10 cellular contexts compared by ENCODE assay signal in the genomic region with DNA sequence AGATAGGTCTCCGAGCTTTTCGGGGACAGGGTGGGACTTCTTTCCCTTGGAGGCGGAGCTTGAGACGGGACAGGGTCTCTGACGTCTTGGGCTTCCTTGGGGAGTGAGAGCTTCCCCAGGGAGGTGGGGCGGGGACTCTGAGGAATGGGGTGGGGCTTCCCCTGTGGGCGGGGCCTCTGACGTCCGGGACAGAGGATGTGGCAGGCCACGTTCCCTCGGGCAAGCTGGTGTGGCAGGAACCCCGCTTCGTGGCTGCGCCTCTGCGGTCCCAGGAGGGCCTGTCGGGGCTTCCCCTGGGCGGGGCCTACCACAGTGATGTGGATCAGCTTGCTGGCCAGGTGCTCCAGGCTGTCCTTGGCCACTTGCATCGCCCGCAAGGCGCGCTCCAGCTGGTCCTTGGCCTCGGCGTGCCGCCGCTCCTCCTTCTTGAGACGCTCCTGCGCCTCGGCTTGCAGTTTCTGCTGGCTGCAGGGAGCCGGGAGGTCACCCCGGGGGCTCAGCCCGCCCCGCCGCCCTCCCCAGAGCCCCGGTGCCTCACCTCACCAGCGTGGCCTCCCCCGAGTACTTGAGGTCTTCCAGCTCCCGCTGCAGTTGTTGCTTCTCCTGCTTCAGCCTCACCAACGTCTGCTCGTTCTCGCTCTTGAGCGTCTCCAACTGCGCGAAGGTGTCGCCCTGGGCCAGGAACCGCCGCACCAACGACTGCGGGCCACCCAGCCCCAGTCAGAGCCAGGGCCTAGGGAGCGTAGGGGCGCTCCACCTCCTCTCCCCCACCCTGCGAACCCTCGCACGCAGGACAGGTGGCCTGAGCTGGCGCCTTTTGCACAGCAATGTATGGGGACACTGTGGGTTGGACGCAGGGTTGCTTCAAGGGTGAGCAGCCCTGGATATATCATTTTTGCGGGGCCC. TPM values are rescaled to one million over a fixed set of nuclear protein-coding genes. Genes with fewer than 3 reads are reported as not detected.
DNase-seq lines count a peak whose midpoint lies in the region; ATAC-seq and TF ChIP-seq lines count a peak whose summit lies in the region.
"Had no signal": no experiment of that assay in that cellular context is flagged by ENCODE, and none has a peak within 500 bp of the region (broad histone marks: within the 10 kb centered on the region; RNA-seq: fewer than 3 reads in every experiment).

No MANE protein-coding gene starts in this region.

- peak overlapping the region; percentile 19 for H3K4me3 ChIP-seq in CD4-positive, CD25-positive, alpha-beta regulatory T cell (ENCODE audit: low read depth, low read length)
- peak overlapping the region; percentile 15 for H3K4me3 ChIP-seq in OCI-LY1 (ENCODE audit: low read depth, low read length, poor library complexity, severe bottlenecking)
- H3K4me3 ChIP-seq in upper lobe of right lung = peak overlapping the region; percentile 39
- H3K4me3 ChIP-seq: HAP-1 had no signal

- H3K27me3 ChIP-seq in CD4-positive, CD25-positive, alpha-beta regulatory T cell (ENCODE audit: control insufficient read depth, insufficient read depth, low read length) = peaks cover 9% of the 10 kb centered on the region
- H3K27me3 ChIP-seq in OCI-LY1 (ENCODE audit: insufficient read depth, low read length) (no peaks in the 10 kb centered on the region; the same call in 1 of the 2 replicates), upper lobe of right lung (peaks cover 27% of the 10 kb centered on the region)

- H3K9me2 ChIP-seq in OCI-LY1 (ENCODE audit: low read depth, low read length) = no peaks in the 10 kb centered on the region

- no peak overlapping the region for H3K27ac Mint-ChIP-seq in CD4-positive, CD25-positive, alpha-beta regulatory T cell
- H3K27ac Mint-ChIP-seq in activated T-helper 2 cell treated with anti-CD3 and anti-CD28 coated beads, Interferon-gamma antibody, Interleukin-2, Interleukin-4, amounts not matched to agents 10 μg/mL and 5 μg/mL and 100 μg/mL, durations not matched to agents 14 hours and 24 hours and 36 hours = no peak overlapping the region

- peak; percentile 61 to 72 for ATAC-seq in CD4-positive, CD25-positive, alpha-beta regulatory T cell (ENCODE audit: low read depth in 2 of 2)
- ATAC-seq in GM21576 (IDR thresholded peaks at IDR 0.05; ENCODE audit: unreplicated experiment) (peak; percentile 69), upper lobe of right lung (peak; percentile 87)

- peaks cover 53% of the 10 kb centered on the region for H3K4me1 ChIP-seq in CD4-positive, CD25-positive, alpha-beta regulatory T cell (ENCODE audit: control insufficient read depth, insufficient read depth, low read length, poor library complexity, severe bottlenecking)
- H3K4me1 ChIP-seq in OCI-LY1 (ENCODE audit: insufficient read depth, low read length, severe bottlenecking) (peaks cover 17% of the 10 kb centered on the region), upper lobe of right lung (peaks cover 33% of the 10 kb centered on the region)
- H3K4me1 ChIP-seq: HAP-1 had no signal

- TF ChIP-seq CTCF in OCI-LY1 (IDR thresholded peaks at IDR 0.05; ENCODE audit: low read length) = no peak
- TF ChIP-seq CTCF in upper lobe of right lung (IDR thresholded peaks at IDR 0.05) = no peak

- no peaks in the 10 kb centered on the region for H3K36me3 Mint-ChIP-seq in CD4-positive, CD25-positive, alpha-beta regulatory T cell
- H3K36me3 Mint-ChIP-seq in activated T-helper 2 cell treated with anti-CD3 and anti-CD28 coated beads, Interferon-gamma antibody, Interleukin-2, Interleukin-4, amounts not matched to agents 10 μg/mL and 5 μg/mL and 100 μg/mL, durations not matched to agents 14 hours and 24 hours and 36 hours (ENCODE audit: low read depth) = no peaks in the 10 kb centered on the region

- H3K36me3 ChIP-seq in CD4-positive, CD25-positive, alpha-beta regulatory T cell (ENCODE audit: control insufficient read depth, insufficient read depth, low read length) = no peaks in the 10 kb centered on the region
- H3K36me3 ChIP-seq in OCI-LY1 (ENCODE audit: insufficient read depth, low read length) (no peaks in the 10 kb centered on the region), upper lobe of right lung (no peaks in the 10 kb centered on the region)
- H3K36me3 ChIP-seq: HAP-1 had no signal

- H3K9me3 ChIP-seq in CD4-positive, CD25-positive, alpha-beta regulatory T cell (ENCODE audit: control insufficient read depth in 2 of 2, low read length in 2 of 2) = no peaks in the 10 kb centered on the region
- no peaks in the 10 kb centered on the region for H3K9me3 ChIP-seq in OCI-LY1 (ENCODE audit: low read length)
- H3K9me3 ChIP-seq in upper lobe of right lung = no peaks in the 10 kb centered on the region
- H3K9me3 ChIP-seq: HAP-1 had no signal

- no peak overlapping the region for H3K27ac ChIP-seq in CD4-positive, CD25-positive, alpha-beta regulatory T cell (ENCODE audit: insufficient read depth, low read length, poor library complexity, severe bottlenecking)
- H3K27ac ChIP-seq in OCI-LY1 (ENCODE audit: low read depth, low read length, poor library complexity, severe bottlenecking) (no peak overlapping the region), upper lobe of right lung (peak overlapping the region; percentile 42)

- H3K4me2 ChIP-seq in OCI-LY1 (ENCODE audit: low read length) = peak overlapping the region; percentile 34; the same call in 1 of the 2 replicates

- no peaks in the 10 kb centered on the region for H4K20me1 ChIP-seq in OCI-LY1 (ENCODE audit: insufficient read depth, low read length)

- intact Hi-C loops in activated T-helper 2 cell treated with anti-CD3 and anti-CD28 coated beads, Interferon-gamma antibody, Interleukin-2, Interleukin-4, amounts not matched to agents 10 μg/mL and 5 μg/mL and 100 μg/mL, durations not matched to agents 14 hours and 24 hours and 36 hours (cut with micrococcal nuclease) = loop anchor here (5.0 kb wide), 2 partner anchors 40 to 60 kb away; a partner anchor contains a TSS
- intact Hi-C loops in posterior cingulate gyrus (cut with DNase I) (no loop called here), upper lobe of right lung (cut with DNase I) (no loop called here)

- peaks cover 0 to 50% (median 19%) of the 10 kb centered on the region in 4 donors for H3K4me1 Mint-ChIP-seq in CD4-positive, CD25-positive, alpha-beta regulatory T cell
- peaks cover 19% of the 10 kb centered on the region for H3K4me1 Mint-ChIP-seq in activated T-helper 2 cell treated with anti-CD3 and anti-CD28 coated beads, Interferon-gamma antibody, Interleukin-2, Interleukin-4, amounts not matched to agents 10 μg/mL and 5 μg/mL and 100 μg/mL, durations not matched to agents 14 hours and 24 hours and 36 hours (ENCODE audit: low read depth)

- H3F3A ChIP-seq in OCI-LY1 (ENCODE audit: insufficient read depth, low read length) = no peaks in the 10 kb centered on the region

- no peaks in the 10 kb centered on the region for H3K9me3 Mint-ChIP-seq in CD4-positive, CD25-positive, alpha-beta regulatory T cell
- no peaks in the 10 kb centered on the region for H3K9me3 Mint-ChIP-seq in activated T-helper 2 cell treated with anti-CD3 and anti-CD28 coated beads, Interferon-gamma antibody, Interleukin-2, Interleukin-4, amounts not matched to agents 10 μg/mL and 5 μg/mL and 100 μg/mL, durations not matched to agents 14 hours and 24 hours and 36 hours

- peak overlapping the region; percentile 73 to 85 (median 76) for H3K4me3 Mint-ChIP-seq in CD4-positive, CD25-positive, alpha-beta regulatory T cell
- H3K4me3 Mint-ChIP-seq in activated T-helper 2 cell treated with anti-CD3 and anti-CD28 coated beads, Interferon-gamma antibody, Interleukin-2, Interleukin-4, amounts not matched to agents 10 μg/mL and 5 μg/mL and 100 μg/mL, durations not matched to agents 14 hours and 24 hours and 36 hours (ENCODE audit: low read depth) = peak overlapping the region; percentile 68

- peak; percentile 44 to 75 (median 56) for DNase-seq in CD4-positive, CD25-positive, alpha-beta regulatory T cell
- DNase-seq in activated T-helper 2 cell treated with anti-CD3 and anti-CD28 coated beads, Interferon-gamma antibody, Interleukin-2, Interleukin-4, amounts not matched to agents 10 μg/mL and 5 μg/mL and 100 μg/mL, durations not matched to agents 14 hours and 24 hours and 36 hours (ENCODE audit: low spot score) = peak; percentile 73
- DNase-seq in glomerular visceral epithelial cell (ENCODE audit: extremely low spot score) = peak; percentile 58
- peak in 8 of 10 donors; percentile 17 to 92 (median 47) for DNase-seq in posterior cingulate gyrus
- DNase-seq in upper lobe of right lung = peak; percentile 94
- no peak for DNase-seq in H4 (ENCODE audit: low spot score)

- no peak overlapping the region for H2AFZ ChIP-seq in OCI-LY1 (ENCODE audit: low read length)

- H3K9ac ChIP-seq in OCI-LY1 (ENCODE audit: low read length) = no peak overlapping the region

- peaks cover 64% of the 10 kb centered on the region for H3K27me3 Mint-ChIP-seq in CD4-positive, CD25-positive, alpha-beta regulatory T cell
- H3K27me3 Mint-ChIP-seq in activated T-helper 2 cell treated with anti-CD3 and anti-CD28 coated beads, Interferon-gamma antibody, Interleukin-2, Interleukin-4, amounts not matched to agents 10 μg/mL and 5 μg/mL and 100 μg/mL, durations not matched to agents 14 hours and 24 hours and 36 hours (ENCODE audit: low read depth) = peaks cover 47% of the 10 kb centered on the region

- no peaks in the 10 kb centered on the region for H3K79me2 ChIP-seq in OCI-LY1 (ENCODE audit: insufficient read depth, low read length)

RNA-seq across cellular contexts. Expression of a gene that starts 3.3 kb away (rescaled TPM):
- not detected for total RNA-seq in CD4-positive, CD25-positive, alpha-beta regulatory T cell
- not detected for polyA plus RNA-seq in CD4-positive, CD25-positive, alpha-beta regulatory T cell
- total RNA-seq in activated T-helper 2 cell treated with anti-CD3 and anti-CD28 coated beads, Interferon-gamma antibody, Interleukin-2, Interleukin-4, amounts not matched to agents 10 μg/mL and 5 μg/mL and 100 μg/mL, durations not matched to agents 14 hours and 24 hours and 36 hours = not detected in 2 replicates
- 54.6 TPM for total RNA-seq in upper lobe of right lung
- total RNA-seq in H4 (2014; rRNA removed; shearing (Covaris generic)) = 0.14 TPM in 1 of 2 replicates, not detected in the other
- polyA plus RNA-seq: neural cell had no signal

RNA-seq across cellular contexts. Expression of a gene that starts 12.5 kb away (rescaled TPM):
- not detected for total RNA-seq in CD4-positive, CD25-positive, alpha-beta regulatory T cell
- not detected for polyA plus RNA-seq in CD4-positive, CD25-positive, alpha-beta regulatory T cell
- 0.37 TPM in 1 of 2 replicates, not detected in the other for total RNA-seq in activated T-helper 2 cell treated with anti-CD3 and anti-CD28 coated beads, Interferon-gamma antibody, Interleukin-2, Interleukin-4, amounts not matched to agents 10 μg/mL and 5 μg/mL and 100 μg/mL, durations not matched to agents 14 hours and 24 hours and 36 hours
- total RNA-seq in upper lobe of right lung = 0.49 TPM
- 0.99 and 1.7 TPM in 2 replicates for total RNA-seq in H4 (2014; rRNA removed; shearing (Covaris generic))

RNA-seq across cellular contexts. Expression of a gene that starts 13.0 kb away (rescaled TPM):
- 244 TPM for total RNA-seq in CD4-positive, CD25-positive, alpha-beta regulatory T cell
- polyA plus RNA-seq in CD4-positive, CD25-positive, alpha-beta regulatory T cell = 10 to 100 TPM; 29.0 to 38.0 (median 31.5) TPM
- total RNA-seq in activated T-helper 2 cell treated with anti-CD3 and anti-CD28 coated beads, Interferon-gamma antibody, Interleukin-2, Interleukin-4, amounts not matched to agents 10 μg/mL and 5 μg/mL and 100 μg/mL, durations not matched to agents 14 hours and 24 hours and 36 hours = 282 and 298 TPM in 2 replicates
- total RNA-seq in upper lobe of right lung = 293 TPM
- total RNA-seq in H4 (2014; rRNA removed; shearing (Covaris generic)) = 40.7 and 54.9 TPM in 2 replicates

RNA-seq across cellular contexts. Expression of a gene that starts 38.3 kb away (rescaled TPM):
- 10.3 TPM for total RNA-seq in CD4-positive, CD25-positive, alpha-beta regulatory T cell
- polyA plus RNA-seq in CD4-positive, CD25-positive, alpha-beta regulatory T cell = 1 to 10 TPM; 7.3 to 9.2 (median 8.9) TPM
- 10.3 TPM in 2 replicates for total RNA-seq in activated T-helper 2 cell treated with anti-CD3 and anti-CD28 coated beads, Interferon-gamma antibody, Interleukin-2, Interleukin-4, amounts not matched to agents 10 μg/mL and 5 μg/mL and 100 μg/mL, durations not matched to agents 14 hours and 24 hours and 36 hours
- total RNA-seq in upper lobe of right lung = 20.4 TPM
- 3.0 and 5.4 TPM in 2 replicates for total RNA-seq in H4 (2014; rRNA removed; shearing (Covaris generic))

RNA-seq across cellular contexts. Expression of a gene that starts 48.0 kb away (rescaled TPM):
- 3.0 TPM for total RNA-seq in CD4-positive, CD25-positive, alpha-beta regulatory T cell
- 1 to 10 TPM; 5.6 to 8.4 (median 7.0) TPM for polyA plus RNA-seq in CD4-positive, CD25-positive, alpha-beta regulatory T cell
- total RNA-seq in activated T-helper 2 cell treated with anti-CD3 and anti-CD28 coated beads, Interferon-gamma antibody, Interleukin-2, Interleukin-4, amounts not matched to agents 10 μg/mL and 5 μg/mL and 100 μg/mL, durations not matched to agents 14 hours and 24 hours and 36 hours = 2.6 and 2.8 TPM in 2 replicates
- total RNA-seq in upper lobe of right lung = 3.2 TPM
- 0.45 and 1.0 TPM in 2 replicates for total RNA-seq in H4 (2014; rRNA removed; shearing (Covaris generic))

Comparison
In these comparisons a context has a peak if more than half of its experiments do, and no peak if none do; other contexts are left out.
1. RNA of a gene that starts 3.3 kb away (total RNA-seq): 54.6 TPM in upper lobe of right lung (single experiment); not detected in CD4-positive, CD25-positive, alpha-beta regulatory T cell (single experiment), not detected in activated T-helper 2 cell treated with anti-CD3 and anti-CD28 coated beads, Interferon-gamma antibody, Interleukin-2, Interleukin-4, amounts not matched to agents 10 μg/mL and 5 μg/mL and 100 μg/mL, durations not matched to agents 14 hours and 24 hours and 36 hours and 0.14 TPM in H4; every median in the first group is over 10 times any median in the second.
2. Peak in every context shown above with its lines, with median percentiles within 50 percentile points of each other: ATAC-seq and H3K4me3 ChIP-seq.